In genomic region chr17:21019976-21020575, GRCh38 we compare ENCODE assay signal across 8 cellular contexts. TPM values are rescaled to one million over a fixed set of nuclear protein-coding genes. Genes with fewer than 3 reads are reported as not detected.
DNase-seq lines count a peak whose midpoint lies in the region; ATAC-seq, FAIRE-seq and TF ChIP-seq lines count a peak whose summit lies in the region.

No MANE protein-coding gene starts in this region.

- FAIRE-seq in K562 (lab: Jason Lieb, UNC) (no peak), RCC 7860 (lab: Jason Lieb, UNC) (no peak), H54 (lab: Jason Lieb, UNC) (no peak)

- H3K27me3 Mint-ChIP-seq in memory B cell: no peaks in the 10 kb centered on the region

- in situ Hi-C loops in K562 (cut with MboI): no loop called here

- H3K36me3 ChIP-seq in OCI-LY3 (replicated peaks; ENCODE audit: low read depth, low read length) (no peaks in the 10 kb centered on the region), K562 (ENCODE audit: control insufficient read depth, insufficient read depth, low read length) (peaks cover 92% of the 10 kb centered on the region)

- H3K9me3 ChIP-seq in OCI-LY3 (ENCODE audit: insufficient read depth, low read length) (no peaks in the 10 kb centered on the region), K562 (replicated peaks; ENCODE audit: control insufficient read depth, insufficient read depth, low read depth, low read length) (no peaks in the 10 kb centered on the region)

- no peak for TF ChIP-seq RAD21 in K562 (CRISPR knock-in tag; conservative IDR thresholded peaks at IDR 0.05 in 1 of 2, IDR thresholded peaks at IDR 0.05 in 1 of 2)

- peak overlapping the region; percentile 61 for H3K4me3 Mint-ChIP-seq in memory B cell

- H3K4me1 Mint-ChIP-seq in memory B cell: peaks cover 33% of the 10 kb centered on the region

- no peaks in the 10 kb centered on the region for H3K9me3 Mint-ChIP-seq in memory B cell

- CTCF ChIA-PET in K562 (lab: Yijun Ruan, JAX; ENCODE audit: low intra/inter-chr PET ratio): no interaction called here

- BruUV-seq in K562 (replicated peaks; lab: Mats Ljungman, UMichigan): no TSS peak

- peak overlapping the region; percentile 84 for H3K27ac Mint-ChIP-seq in memory B cell

- H3K4me3 ChIP-seq in OCI-LY3 (ENCODE audit: low read length) (no peak overlapping the region), K562 (no peak overlapping the region)

- no peaks in the 10 kb centered on the region for H3K4me1 ChIP-seq in OCI-LY3 (ENCODE audit: low read length)
- no peaks in the 10 kb centered on the region for H3K4me1 ChIP-seq in K562 (replicated peaks in 1 of 2; ENCODE audit: control insufficient read depth in 2 of 2, insufficient read depth in 2 of 2, low read length in 2 of 2)

- intact Hi-C loops in K562 (cut with micrococcal nuclease): no loop called here

- H2AFZ ChIP-seq in OCI-LY3 (ENCODE audit: low read depth, low read length): no peak overlapping the region
- H2AFZ ChIP-seq in K562 (ENCODE audit: low read depth, low read length): no peak overlapping the region

- H4K20me1 ChIP-seq in OCI-LY3 (ENCODE audit: insufficient read depth, low read length) (peaks cover 7% of the 10 kb centered on the region), K562 (replicated peaks; ENCODE audit: control insufficient read depth, insufficient read depth, low read length) (peaks cover 17% of the 10 kb centered on the region; the same call in 1 of the 2 replicates)

- no peak overlapping the region for H3K4me2 ChIP-seq in OCI-LY3 (ENCODE audit: low read length)
- no peak overlapping the region for H3K4me2 ChIP-seq in K562 (ENCODE audit: insufficient read depth, low read length)

- no peak for TF ChIP-seq POLR2A in K562 (conservative IDR thresholded peaks at IDR 0.05)
- TF ChIP-seq POLR2A in H54 (IDR thresholded peaks at IDR 0.05; ENCODE audit: low read depth, low read length): no peak

- no peaks in the 10 kb centered on the region for H3K9me1 ChIP-seq in K562 (ENCODE audit: control insufficient read depth, insufficient read depth, low read length)

- no peak for TF ChIP-seq EP300 in K562 (IDR thresholded peaks at IDR 0.05; ENCODE audit: low read length)

- peaks cover 29% of the 10 kb centered on the region for H3K79me2 ChIP-seq in OCI-LY3 (ENCODE audit: low read length)
- peaks cover 60% of the 10 kb centered on the region for H3K79me2 ChIP-seq in K562 (ENCODE audit: control insufficient read depth, insufficient read depth, low read length)

- POLR2A ChIA-PET in K562 (lab: Yijun Ruan, JAX): interaction anchor here (0.6 kb wide), 1 partner anchor 1534 kb away, joined by 4 read pairs; no protein-coding TSS in a partner anchor

- no peaks in the 10 kb centered on the region for H3K27me3 ChIP-seq in OCI-LY3 (ENCODE audit: low read depth, low read length)
- no peaks in the 10 kb centered on the region for H3K27me3 ChIP-seq in K562 (ENCODE audit: control insufficient read depth in 2 of 2, insufficient read depth in 2 of 2, low read length in 2 of 2)

- H3K9ac ChIP-seq in OCI-LY3 (ENCODE audit: low read length): no peak overlapping the region
- no peak overlapping the region for H3K9ac ChIP-seq in K562 (ENCODE audit: insufficient read depth in 1 of 2, low read depth in 2 of 2, low read length in 2 of 2)

- H3K36me3 Mint-ChIP-seq in memory B cell: peaks cover 40% of the 10 kb centered on the region

- no peak overlapping the region for H3K27ac ChIP-seq in OCI-LY3 (ENCODE audit: low read length)
- H3K27ac ChIP-seq in K562 (ENCODE audit: extremely low read depth, low read depth, low read length): no peak overlapping the region

- peak; percentile 44 for DNase-seq in stimulated activated CD4-positive, alpha-beta T cell treated with anti-CD3 and anti-CD28 coated beads, Interleukin-15, amount 100 ng/mL, for 24 hours
- DNase-seq in stimulated activated CD4-positive, alpha-beta T cell treated with anti-CD3 and anti-CD28 coated beads, Interleukin-12 subunit alpha, Interleukin-12 subunit beta, amount 100 ng/mL, for 4 hours: no peak
- DNase-seq in K562 (ENCODE audit: extremely low read depth in 1 of 4, low spot score in 3 of 4): no peak
- peak; percentile 52 to 56 for DNase-seq in memory B cell (ENCODE audit: low spot score in 2 of 2)
- no peak for DNase-seq in RCC 7860 (ENCODE audit: low spot score)
- no peak for DNase-seq in H54 (ENCODE audit: insufficient read length, low spot score)
- no peak for DNase-seq in AG08396 (ENCODE audit: low spot score)

- WGBS in K562 (ENCODE audit: insufficient coverage, low coverage, missing lambda C conversion rate): 86% methylated on average over 5 of the region's 6 CpGs

- TF ChIP-seq CTCF in OCI-LY3 (IDR thresholded peaks at IDR 0.05; ENCODE audit: low read depth, low read length) (peak; percentile 8; the same call in 1 of the 2 replicates), K562 (IDR thresholded peaks at IDR 0.05 in 2 of 3, conservative IDR thresholded peaks at IDR 0.05 in 1 of 3; ENCODE audit: insufficient read depth in 2 of 3, low read depth in 1 of 3, low read length in 3 of 3) (peak; percentile 7 to 26 (median 13); a peak in 1 of 6 replicates)

- peak; percentile 63; the same call in 1 of the 3 replicates for ATAC-seq in K562
- ATAC-seq in memory B cell (ENCODE audit: low read depth): peak; percentile 94

TF ChIP-seq in K562, 482 proteins besides CTCF, POLR2A, EP300 and RAD21:
- TF ChIP-seq, protein P1, sequence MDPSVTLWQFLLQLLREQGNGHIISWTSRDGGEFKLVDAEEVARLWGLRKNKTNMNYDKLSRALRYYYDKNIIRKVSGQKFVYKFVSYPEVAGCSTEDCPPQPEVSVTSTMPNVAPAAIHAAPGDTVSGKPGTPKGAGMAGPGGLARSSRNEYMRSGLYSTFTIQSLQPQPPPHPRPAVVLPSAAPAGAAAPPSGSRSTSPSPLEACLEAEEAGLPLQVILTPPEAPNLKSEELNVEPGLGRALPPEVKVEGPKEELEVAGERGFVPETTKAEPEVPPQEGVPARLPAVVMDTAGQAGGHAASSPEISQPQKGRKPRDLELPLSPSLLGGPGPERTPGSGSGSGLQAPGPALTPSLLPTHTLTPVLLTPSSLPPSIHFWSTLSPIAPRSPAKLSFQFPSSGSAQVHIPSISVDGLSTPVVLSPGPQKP (CRISPR knock-in tag; IDR thresholded peaks at IDR 0.05): no peak
- no peak for TF ChIP-seq TGIF2 (CRISPR knock-in tag; IDR thresholded peaks at IDR 0.05)
- TF ChIP-seq POLR3A (IDR thresholded peaks at IDR 0.05; ENCODE audit: borderline replicate concordance, extremely low read depth, insufficient read depth, insufficient read length): no peak
- no peak for TF ChIP-seq FOSL1 (tag; conservative IDR thresholded peaks at IDR 0.05)
- no peak for TF ChIP-seq SNIP1 (IDR thresholded peaks at IDR 0.05; ENCODE audit: low read depth)
- no peak for TF ChIP-seq ZNF79 (CRISPR knock-in tag; IDR thresholded peaks at IDR 0.05; ENCODE audit: low read depth)
- TF ChIP-seq NR2C1 (IDR thresholded peaks at IDR 0.05): no peak
- TF ChIP-seq NR2C1 (tag; IDR thresholded peaks at IDR 0.05): no peak
- no peak for TF ChIP-seq SREBF1 (IDR thresholded peaks at IDR 0.05; ENCODE audit: borderline replicate concordance, low read depth, low read length)
- TF ChIP-seq RBM39 (optimal IDR thresholded peaks at IDR 0.05; ENCODE audit: low read depth, low read length): no peak
- TF ChIP-seq NCOR1 (IDR thresholded peaks at IDR 0.05): no peak
- TF ChIP-seq ZNF699 (CRISPR knock-in tag; IDR thresholded peaks at IDR 0.05; ENCODE audit: insufficient replicate concordance): no peak
- no peak for TF ChIP-seq CBFB (CRISPR knock-in tag; IDR thresholded peaks at IDR 0.05)
TF ChIP-seq in K562: peak in this region for 0.

RNA-seq across cellular contexts. Expression of gene USP22, which starts 22.7 kb away (rescaled TPM):
- total RNA-seq in K562 (2011; cell fraction: chromatin; rRNA removed; ENCODE audit: low replicate concordance): 184 and 279 TPM in 2 replicates
- total RNA-seq in K562 (2011; cell fraction: nucleolus; rRNA removed): 118 and 126 TPM in 2 replicates
- total RNA-seq in K562 (2011; cell fraction: nucleoplasm; rRNA removed): 105 and 120 TPM in 2 replicates
- 54.3 and 71.1 TPM in 2 replicates for total RNA-seq in K562 (2014; rRNA removed)
- 59.6 and 61.6 TPM in 2 replicates for total RNA-seq in K562 (2014; rRNA removed; fragmentation: Illumina TruSeq; extraction: Trizol)
- total RNA-seq in K562 (2015; rRNA removed; fragmentation: Illumina TruSeq; extraction: Trizol): 56.2 and 58.9 TPM in 2 replicates
- total RNA-seq in K562 (2021): 105 and 113 TPM in 2 replicates
- 79.9 and 93.3 TPM in 2 replicates for polyA plus RNA-seq in K562 (2011; rRNA removed)
- polyA plus RNA-seq in K562 (2011; cell fraction: cytosol; rRNA removed): 50.7 and 75.4 TPM in 2 replicates
- 89.8 and 116 TPM in 2 replicates for polyA plus RNA-seq in K562 (2011; cell fraction: nucleus; rRNA removed)
- polyA plus RNA-seq in K562 (2012): 70.3 and 91.2 TPM in 2 replicates
- 77.5 and 91.3 TPM in 2 replicates for polyA plus RNA-seq in K562 (2014; fragmentation: Illumina TruSeq; extraction: Trizol)
- 1 to 10 TPM; 6.5 to 7.5 TPM for polyA plus RNA-seq in K562 (2014; fragmentation: Nextera tagmentation; extraction: Ambion mirVana)
- polyA plus RNA-seq in K562 (2014; rRNA removed): 46.4 and 51.6 TPM in 2 replicates
- polyA minus RNA-seq in K562 (2011; rRNA and poly(A)+ RNA removed): 158 and 167 TPM in 2 replicates
- 74.7 and 128 TPM in 2 replicates for polyA minus RNA-seq in K562 (2011; cell fraction: cytosol; rRNA and poly(A)+ RNA removed)
- 43.2 and 82.8 TPM in 2 replicates for polyA minus RNA-seq in K562 (2011; cell fraction: nucleus; rRNA and poly(A)+ RNA removed)

Comparison
In these comparisons a context has a peak if more than half of its experiments do, and no peak if none do; other contexts are left out.
1. DNase-seq: peak in stimulated activated CD4-positive, alpha-beta T cell treated with anti-CD3 and anti-CD28 coated beads, Interleukin-15, amount 100 ng/mL, for 24 hours (single experiment) and memory B cell (2 of 2); none in stimulated activated CD4-positive, alpha-beta T cell treated with anti-CD3 and anti-CD28 coated beads, Interleukin-12 subunit alpha, Interleukin-12 subunit beta, amount 100 ng/mL, for 4 hours (single experiment), K562 (0 of 4), RCC 7860 (single experiment), H54 (single experiment) and AG08396 (single experiment).